In genomic region chr7:39838326-39838725, GRCh38 we compare ENCODE assay signal across 11 cellular contexts.
DNase-seq lines count a peak whose midpoint lies in the region; ATAC-seq lines count a peak whose summit lies in the region.
"Had no signal": no experiment of that assay in that cellular context is flagged by ENCODE, and none has a peak within 500 bp of the region (broad histone marks: within the 10 kb centered on the region; RNA-seq: fewer than 3 reads in every experiment).

No MANE protein-coding gene starts in this region.

- DNase-seq in HK-2 (ENCODE audit: unreplicated experiment) (peak; percentile 8), NCI-H2107 (lab: John Stamatoyannopoulos, UW) (peak; percentile 25), UCSD-AML1 (lab: John Stamatoyannopoulos, UW; ENCODE audit: unreplicated experiment) (peak; percentile 18), left lobe of liver (ENCODE audit: low spot score) (no peak), NK-92 (lab: John Stamatoyannopoulos, UW; ENCODE audit: unreplicated experiment) (no peak), putamen (ENCODE audit: low spot score) (no peak)
- DNase-seq in activated naive CD8-positive, alpha-beta T cell treated with anti-CD3 and anti-CD28 coated beads for 36 hours: no peak
- DNase-seq in stimulated activated CD4-positive, alpha-beta T cell treated with anti-CD3 and anti-CD28 coated beads, Interleukin-12 subunit alpha, Interleukin-12 subunit beta, amount 100 ng/mL, for 4 hours: no peak
- DNase-seq: activated CD8-positive, alpha-beta memory T cell treated with anti-CD3 and anti-CD28 coated beads for 24 hours; GDM1 had no signal

- peak; percentile 17 for ATAC-seq in left lobe of liver

- no peaks in the 10 kb centered on the region for H3K9me3 Mint-ChIP-seq in activated naive CD8-positive, alpha-beta T cell treated with anti-CD3 and anti-CD28 coated beads for 36 hours

- H3K4me3 Mint-ChIP-seq in activated naive CD8-positive, alpha-beta T cell treated with anti-CD3 and anti-CD28 coated beads for 36 hours: no peak overlapping the region

- H3K27me3 Mint-ChIP-seq in activated naive CD8-positive, alpha-beta T cell treated with anti-CD3 and anti-CD28 coated beads for 36 hours: peaks cover 67% of the 10 kb centered on the region

- H3K27ac Mint-ChIP-seq in activated naive CD8-positive, alpha-beta T cell treated with anti-CD3 and anti-CD28 coated beads for 36 hours: no peak overlapping the region
- H3K27ac Mint-ChIP-seq: progenitor cell of endocrine pancreas had no signal

- no peaks in the 10 kb centered on the region for H3K36me3 Mint-ChIP-seq in activated naive CD8-positive, alpha-beta T cell treated with anti-CD3 and anti-CD28 coated beads for 36 hours

- no peaks in the 10 kb centered on the region for H3K4me1 Mint-ChIP-seq in activated naive CD8-positive, alpha-beta T cell treated with anti-CD3 and anti-CD28 coated beads for 36 hours

Comparison
In these comparisons a context has a peak if more than half of its experiments do, and no peak if none do; other contexts are left out.
1. DNase-seq: peak in HK-2 (single experiment), NCI-H2107 (single experiment) and UCSD-AML1 (single experiment); none in left lobe of liver (single experiment), activated naive CD8-positive, alpha-beta T cell treated with anti-CD3 and anti-CD28 coated beads for 36 hours (single experiment), NK-92 (single experiment), stimulated activated CD4-positive, alpha-beta T cell treated with anti-CD3 and anti-CD28 coated beads, Interleukin-12 subunit alpha, Interleukin-12 subunit beta, amount 100 ng/mL, for 4 hours (single experiment) and putamen (single experiment).